In the genomic region with DNA sequence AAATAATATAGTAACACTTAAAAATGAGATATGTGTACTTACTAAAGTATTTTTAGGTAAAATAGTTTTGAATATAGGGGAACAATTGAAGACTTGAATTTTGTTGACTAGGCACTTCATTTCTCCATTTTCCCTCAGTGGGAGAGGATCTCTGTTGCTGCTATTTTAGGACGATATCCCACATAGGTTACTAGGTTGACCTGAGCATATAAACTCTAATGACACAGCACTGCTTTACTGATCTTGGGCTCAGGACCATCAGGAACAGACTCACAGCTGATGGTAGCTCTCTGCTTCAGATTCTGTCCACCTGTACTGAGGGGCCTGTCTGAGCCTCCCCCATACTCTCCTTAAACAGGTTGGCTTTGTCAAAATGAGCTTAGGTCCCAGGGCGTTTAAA, we compare ENCODE assay signal across 1 cellular context.
TF ChIP-seq lines count a peak whose summit lies in the region.

No MANE protein-coding gene starts in this region.

TF ChIP-seq in K562, 482 proteins besides CTCF, POLR2A, EP300 and RAD21 (continued from another document):
- TF ChIP-seq, protein P1, sequence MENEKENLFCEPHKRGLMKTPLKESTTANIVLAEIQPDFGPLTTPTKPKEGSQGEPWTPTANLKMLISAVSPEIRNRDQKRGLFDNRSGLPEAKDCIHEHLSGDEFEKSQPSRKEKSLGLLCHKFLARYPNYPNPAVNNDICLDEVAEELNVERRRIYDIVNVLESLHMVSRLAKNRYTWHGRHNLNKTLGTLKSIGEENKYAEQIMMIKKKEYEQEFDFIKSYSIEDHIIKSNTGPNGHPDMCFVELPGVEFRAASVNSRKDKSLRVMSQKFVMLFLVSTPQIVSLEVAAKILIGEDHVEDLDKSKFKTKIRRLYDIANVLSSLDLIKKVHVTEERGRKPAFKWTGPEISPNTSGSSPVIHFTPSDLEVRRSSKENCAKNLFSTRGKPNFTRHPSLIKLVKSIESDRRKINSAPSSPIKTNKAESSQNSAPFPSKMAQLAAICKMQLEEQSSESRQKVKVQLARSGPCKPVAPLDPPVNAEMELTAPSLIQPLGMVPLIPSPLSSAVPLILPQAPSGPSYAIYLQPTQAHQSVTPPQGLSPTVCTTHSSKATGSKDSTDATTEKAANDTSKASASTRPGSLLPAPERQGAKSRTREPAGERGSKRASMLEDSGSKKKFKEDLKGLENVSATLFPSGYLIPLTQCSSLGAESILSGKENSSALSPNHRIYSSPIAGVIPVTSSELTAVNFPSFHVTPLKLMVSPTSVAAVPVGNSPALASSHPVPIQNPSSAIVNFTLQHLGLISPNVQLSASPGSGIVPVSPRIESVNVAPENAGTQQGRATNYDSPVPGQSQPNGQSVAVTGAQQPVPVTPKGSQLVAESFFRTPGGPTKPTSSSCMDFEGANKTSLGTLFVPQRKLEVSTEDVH (IDR thresholded peaks at IDR 0.05; ENCODE audit: low read depth, partially characterized antibody) = no peak
